In genomic region chrX:136627381-136627780, GRCh38 we compare ENCODE assay signal across 22 cellular contexts. TPM values are rescaled to one million over a fixed set of nuclear protein-coding genes. Genes with fewer than 3 reads are reported as not detected.
DNase-seq lines count a peak whose midpoint lies in the region; ATAC-seq and TF ChIP-seq lines count a peak whose summit lies in the region.
"Had no signal": no experiment of that assay in that cellular context is flagged by ENCODE, and none has a peak within 500 bp of the region (broad histone marks: within the 10 kb centered on the region; RNA-seq: fewer than 3 reads in every experiment).

No MANE protein-coding gene starts in this region.

- peaks cover 12% of the 10 kb centered on the region for H3K36me3 Mint-ChIP-seq in activated CD8-positive, alpha-beta memory T cell treated with anti-CD3 and anti-CD28 coated beads, Interleukin-2, amount 10 ng/mL, durations not matched to agents 7 days and 5 days
- H3K36me3 Mint-ChIP-seq in activated naive CD4-positive, alpha-beta T cell treated with anti-CD3 and anti-CD28 coated beads, Interleukin-2, amount 10 ng/mL, durations not matched to agents 7 days and 5 days, result peaks cover 9% of the 10 kb centered on the region
- peaks cover 7% of the 10 kb centered on the region for H3K36me3 Mint-ChIP-seq in natural killer cell treated with Interleukin-12 subunit alpha and Interleukin-12 subunit beta and Interleukin-15 and Interleukin-18, amount 100 ng/mL, for 72 hours
- no peaks in the 10 kb centered on the region for H3K36me3 Mint-ChIP-seq in CD14-positive monocyte
- H3K36me3 Mint-ChIP-seq: type B pancreatic cell had no signal

- CTCF ChIA-PET in activated CD8-positive, alpha-beta memory T cell treated with anti-CD3 and anti-CD28 coated beads, Interleukin-2, amount 10 ng/mL, durations not matched to agents 7 days and 5 days (lab: Charles Lee), result interaction anchor here (1.2 to 2.2 kb wide), 5 partner anchors 9 to 67 kb away, joined by 3 to 7 read pairs (median 5); no protein-coding TSS in a partner anchor
- CTCF ChIA-PET in activated naive CD4-positive, alpha-beta T cell treated with anti-CD3 and anti-CD28 coated beads, Interleukin-2, amount 10 ng/mL, durations not matched to agents 7 days and 5 days (lab: Charles Lee), result interaction anchor here (0.7 to 1.2 kb wide), 2 partner anchors 8 to 18 kb away, joined by 3 to 5 read pairs; no protein-coding TSS in a partner anchor

- peak; percentile 65 for ATAC-seq in activated CD8-positive, alpha-beta memory T cell treated with anti-CD3 and anti-CD28 coated beads, Interleukin-2, amount 10 ng/mL, durations not matched to agents 7 days and 5 days
- peak; percentile 79 to 82 for ATAC-seq in natural killer cell treated with Interleukin-12 subunit alpha and Interleukin-12 subunit beta and Interleukin-15 and Interleukin-18, amount 100 ng/mL, for 72 hours

- peaks cover 3% of the 10 kb centered on the region for H3K9me3 Mint-ChIP-seq in activated CD8-positive, alpha-beta memory T cell treated with anti-CD3 and anti-CD28 coated beads, Interleukin-2, amount 10 ng/mL, durations not matched to agents 7 days and 5 days (ENCODE audit: low read depth)
- peaks cover 7% of the 10 kb centered on the region for H3K9me3 Mint-ChIP-seq in activated naive CD4-positive, alpha-beta T cell treated with anti-CD3 and anti-CD28 coated beads, Interleukin-2, amount 10 ng/mL, durations not matched to agents 7 days and 5 days
- H3K9me3 Mint-ChIP-seq in natural killer cell treated with Interleukin-12 subunit alpha and Interleukin-12 subunit beta and Interleukin-15 and Interleukin-18, amount 100 ng/mL, for 72 hours, result peaks cover 3% of the 10 kb centered on the region
- H3K9me3 Mint-ChIP-seq in CD14-positive monocyte, result peaks cover 0 to 3% (median 0%) of the 10 kb centered on the region in 7 donors
- H3K9me3 Mint-ChIP-seq: type B pancreatic cell had no signal

- TF ChIP-seq CTCF in CD14-positive monocyte (IDR thresholded peaks at IDR 0.05), result no peak

- peak overlapping the region; percentile 93 for H3K27ac Mint-ChIP-seq in activated CD8-positive, alpha-beta memory T cell treated with anti-CD3 and anti-CD28 coated beads, Interleukin-2, amount 10 ng/mL, durations not matched to agents 7 days and 5 days
- H3K27ac Mint-ChIP-seq in activated naive CD4-positive, alpha-beta T cell treated with anti-CD3 and anti-CD28 coated beads, Interleukin-2, amount 10 ng/mL, durations not matched to agents 7 days and 5 days, result peak overlapping the region; percentile 91
- H3K27ac Mint-ChIP-seq in natural killer cell treated with Interleukin-12 subunit alpha and Interleukin-12 subunit beta and Interleukin-15 and Interleukin-18, amount 100 ng/mL, for 72 hours, result peak overlapping the region; percentile 84 to 98
- no peak overlapping the region for H3K27ac Mint-ChIP-seq in CD14-positive monocyte
- H3K27ac Mint-ChIP-seq: type B pancreatic cell had no signal

- peak; percentile 67 for DNase-seq in activated CD8-positive, alpha-beta memory T cell treated with anti-CD3 and anti-CD28 coated beads, Interleukin-2, amount 10 ng/mL, durations not matched to agents 7 days and 5 days
- no peak for DNase-seq in activated CD8-positive, alpha-beta memory T cell treated with anti-CD3 and anti-CD28 coated beads, Interleukin-2, amount 50 U/mL, for 4 hours
- peak; percentile 74 for DNase-seq in Jurkat, Clone E6-1 (ENCODE audit: low read depth, low spot score)
- peak; percentile 48 for DNase-seq in activated naive CD4-positive, alpha-beta T cell treated with anti-CD3 and anti-CD28 coated beads, Interleukin-2, amount 10 ng/mL, durations not matched to agents 7 days and 5 days
- no peak for DNase-seq in natural killer cell treated with Interleukin-12 subunit alpha and Interleukin-12 subunit beta and Interleukin-15 and Interleukin-18, amount 100 ng/mL, for 72 hours (ENCODE audit: low spot score)
- DNase-seq in AG08395 (ENCODE audit: low spot score) (no peak), CD14-positive monocyte (ENCODE audit: low spot score) (no peak), C1 segment of cervical spinal cord (lab: John Stamatoyannopoulos, UW) (no peak)
- DNase-seq: COR-L47, foreskin melanocyte, NCI-H1436, NCI-H2171, OCI-M1, spleen, stomach had no signal

- intact Hi-C loops in CD14-positive monocyte (cut with micrococcal nuclease), result no loop called here

- no peak overlapping the region for H3K4me3 ChIP-seq in Jurkat, Clone E6-1 (ENCODE audit: low read length)
- H3K4me3 ChIP-seq: spleen, stomach had no signal

- H3K27me3 Mint-ChIP-seq in activated CD8-positive, alpha-beta memory T cell treated with anti-CD3 and anti-CD28 coated beads, Interleukin-2, amount 10 ng/mL, durations not matched to agents 7 days and 5 days, result no peaks in the 10 kb centered on the region
- H3K27me3 Mint-ChIP-seq in activated naive CD4-positive, alpha-beta T cell treated with anti-CD3 and anti-CD28 coated beads, Interleukin-2, amount 10 ng/mL, durations not matched to agents 7 days and 5 days, result no peaks in the 10 kb centered on the region
- H3K27me3 Mint-ChIP-seq in natural killer cell treated with Interleukin-12 subunit alpha and Interleukin-12 subunit beta and Interleukin-15 and Interleukin-18, amount 100 ng/mL, for 72 hours, result peaks cover 0 to 11% of the 10 kb centered on the region in 2 donors
- H3K27me3 Mint-ChIP-seq in CD14-positive monocyte (ENCODE audit: low read depth in 3 of 3), result no peaks in the 10 kb centered on the region
- H3K27me3 Mint-ChIP-seq: type B pancreatic cell had no signal

- peaks cover 94% of the 10 kb centered on the region for H3K4me1 Mint-ChIP-seq in activated CD8-positive, alpha-beta memory T cell treated with anti-CD3 and anti-CD28 coated beads, Interleukin-2, amount 10 ng/mL, durations not matched to agents 7 days and 5 days
- peaks cover 95% of the 10 kb centered on the region for H3K4me1 Mint-ChIP-seq in activated naive CD4-positive, alpha-beta T cell treated with anti-CD3 and anti-CD28 coated beads, Interleukin-2, amount 10 ng/mL, durations not matched to agents 7 days and 5 days
- peaks cover 53 to 69% of the 10 kb centered on the region in 2 donors for H3K4me1 Mint-ChIP-seq in natural killer cell treated with Interleukin-12 subunit alpha and Interleukin-12 subunit beta and Interleukin-15 and Interleukin-18, amount 100 ng/mL, for 72 hours (ENCODE audit: low read depth in 2 of 2)
- no peaks in the 10 kb centered on the region for H3K4me1 Mint-ChIP-seq in CD14-positive monocyte

- peak overlapping the region; percentile 18 for H3K4me3 Mint-ChIP-seq in activated CD8-positive, alpha-beta memory T cell treated with anti-CD3 and anti-CD28 coated beads, Interleukin-2, amount 10 ng/mL, durations not matched to agents 7 days and 5 days
- H3K4me3 Mint-ChIP-seq in activated naive CD4-positive, alpha-beta T cell treated with anti-CD3 and anti-CD28 coated beads, Interleukin-2, amount 10 ng/mL, durations not matched to agents 7 days and 5 days, result peak overlapping the region; percentile 40
- H3K4me3 Mint-ChIP-seq in natural killer cell treated with Interleukin-12 subunit alpha and Interleukin-12 subunit beta and Interleukin-15 and Interleukin-18, amount 100 ng/mL, for 72 hours, result peak overlapping the region; percentile 85
- H3K4me3 Mint-ChIP-seq in CD14-positive monocyte, result no peak overlapping the region
- H3K4me3 Mint-ChIP-seq: type B pancreatic cell had no signal

RNA-seq across cellular contexts. Expression of gene CD40LG, which starts 20.6 kb away (rescaled TPM):
- 10 to 100 TPM in 1 of 2 experiments, 1 to 10 TPM in 1; 5.9 to 12.7 TPM for total RNA-seq in activated CD8-positive, alpha-beta memory T cell treated with anti-CD3 and anti-CD28 coated beads, Interleukin-2, amount 10 ng/mL, durations not matched to agents 7 days and 5 days
- 0.64 TPM for polyA plus RNA-seq in Jurkat, Clone E6-1 (2012; ENCODE audit: insufficient read depth, insufficient read length)
- total RNA-seq in natural killer cell treated with Interleukin-12 subunit alpha and Interleukin-12 subunit beta and Interleukin-15 and Interleukin-18, amount 100 ng/mL, for 72 hours, result 10 to 100 TPM in 1 of 2 donors, 1 to 10 TPM in 1; 9.0 to 10.1 TPM
- under 1 TPM in 1 of 2 donors, not detected in 1; 0.09 TPM for polyA plus RNA-seq in CD14-positive monocyte
- total RNA-seq: Daoy, epithelial cell of proximal tubule, H1, M059J, mesenteric fat pad, SK-MEL-5 had no signal
- polyA plus RNA-seq: H1 had no signal

Comparison
In these comparisons a context has a peak if more than half of its experiments do, and no peak if none do; other contexts are left out.
1. DNase-seq: peak in activated CD8-positive, alpha-beta memory T cell treated with anti-CD3 and anti-CD28 coated beads, Interleukin-2, amount 10 ng/mL, durations not matched to agents 7 days and 5 days (single experiment), Jurkat, Clone E6-1 (single experiment) and activated naive CD4-positive, alpha-beta T cell treated with anti-CD3 and anti-CD28 coated beads, Interleukin-2, amount 10 ng/mL, durations not matched to agents 7 days and 5 days (single experiment); none in activated CD8-positive, alpha-beta memory T cell treated with anti-CD3 and anti-CD28 coated beads, Interleukin-2, amount 50 U/mL, for 4 hours (single experiment), natural killer cell treated with Interleukin-12 subunit alpha and Interleukin-12 subunit beta and Interleukin-15 and Interleukin-18, amount 100 ng/mL, for 72 hours (single experiment), AG08395 (single experiment), CD14-positive monocyte (single experiment) and C1 segment of cervical spinal cord (0 of 14).
2. H3K27ac Mint-ChIP-seq: peak in activated CD8-positive, alpha-beta memory T cell treated with anti-CD3 and anti-CD28 coated beads, Interleukin-2, amount 10 ng/mL, durations not matched to agents 7 days and 5 days (single experiment), activated naive CD4-positive, alpha-beta T cell treated with anti-CD3 and anti-CD28 coated beads, Interleukin-2, amount 10 ng/mL, durations not matched to agents 7 days and 5 days (single experiment) and natural killer cell treated with Interleukin-12 subunit alpha and Interleukin-12 subunit beta and Interleukin-15 and Interleukin-18, amount 100 ng/mL, for 72 hours (2 of 2); none in CD14-positive monocyte (0 of 7).
3. H3K4me3 Mint-ChIP-seq: peak in activated CD8-positive, alpha-beta memory T cell treated with anti-CD3 and anti-CD28 coated beads, Interleukin-2, amount 10 ng/mL, durations not matched to agents 7 days and 5 days (single experiment), activated naive CD4-positive, alpha-beta T cell treated with anti-CD3 and anti-CD28 coated beads, Interleukin-2, amount 10 ng/mL, durations not matched to agents 7 days and 5 days (single experiment) and natural killer cell treated with Interleukin-12 subunit alpha and Interleukin-12 subunit beta and Interleukin-15 and Interleukin-18, amount 100 ng/mL, for 72 hours (single experiment); none in CD14-positive monocyte (0 of 2).